ENCODE assay signal across 13 cellular contexts in genomic region chr21:32484706-32485380, GRCh38.
DNase-seq lines count a peak whose midpoint lies in the region; ATAC-seq and TF ChIP-seq lines count a peak whose summit lies in the region.
"Had no signal": no experiment of that assay in that cellular context is flagged by ENCODE, and none has a peak within 500 bp of the region (broad histone marks: within the 10 kb centered on the region; RNA-seq: fewer than 3 reads in every experiment).

No MANE protein-coding gene starts in this region.

- H3K4me3 Mint-ChIP-seq in MCF 10A (ENCODE audit: unreplicated experiment) = no peak overlapping the region
- H3K4me3 Mint-ChIP-seq: activated B cell treated with CpG ODN at 0.5 μM for 24 hours; stimulated activated naive CD8-positive, alpha-beta T cell treated with anti-CD3 and anti-CD28 coated beads, Interleukin-15, Interleukin-2, amounts not matched to agents 100 ng/mL and 50 ng/mL, for 24 hours had no signal

- H3K27ac ChIP-seq in mammary epithelial cell (ENCODE audit: insufficient read depth, low read depth, low read length) (no peak overlapping the region), heart left ventricle (no peak overlapping the region), trophoblast cell (ENCODE audit: low read depth, low read length) (no peak overlapping the region)
- H3K27ac ChIP-seq: SK-N-MC had no signal

- no peak overlapping the region for H2BK5ac ChIP-seq in trophoblast cell (ENCODE audit: low read depth, low read length, poor library complexity)

- in situ Hi-C loops in mammary epithelial cell (cut with MboI; ENCODE audit: low sequenced_read_pairs in 2 of 2) = no loop called here

- H3K4me2 ChIP-seq in mammary epithelial cell (ENCODE audit: insufficient read depth, low read depth, low read length) (no peak overlapping the region), trophoblast cell (ENCODE audit: low read length) (no peak overlapping the region)

- DNase-seq in MCF 10A (ENCODE audit: unreplicated experiment) = no peak
- DNase-seq in mammary epithelial cell = no peak
- peak in 1 of 5 donors; percentile 40 for DNase-seq in heart left ventricle
- no peak for DNase-seq in central memory CD4-positive, alpha-beta T cell
- no peak for DNase-seq in AG08395 (ENCODE audit: low spot score)
- DNase-seq in trophoblast cell = no peak
- DNase-seq: activated B cell treated with CpG ODN at 0.5 μM for 24 hours, Calu3, NCI-H1048 had no signal

- H2BK12ac ChIP-seq in trophoblast cell (ENCODE audit: low read length) = no peak overlapping the region

- H3K79me2 ChIP-seq in mammary epithelial cell (ENCODE audit: insufficient read depth, low read length) (peaks cover 3% of the 10 kb centered on the region), trophoblast cell (ENCODE audit: control insufficient read depth, insufficient read depth, low read length, poor library complexity) (no peaks in the 10 kb centered on the region)

- H3K27me3 ChIP-seq in mammary epithelial cell (ENCODE audit: insufficient read depth, low read length) = no peaks in the 10 kb centered on the region
- H3K27me3 ChIP-seq in heart left ventricle = no peaks in the 10 kb centered on the region
- H3K27me3 ChIP-seq in mucosa of stomach (ENCODE audit: control insufficient read depth, insufficient read depth, low read length) = no peaks in the 10 kb centered on the region
- H3K27me3 ChIP-seq in trophoblast cell (ENCODE audit: insufficient read depth, low read length) = no peaks in the 10 kb centered on the region

- H3K4me1 Mint-ChIP-seq in MCF 10A (ENCODE audit: insufficient read depth, unreplicated experiment) = no peaks in the 10 kb centered on the region
- H3K4me1 Mint-ChIP-seq: activated B cell treated with CpG ODN at 0.5 μM for 24 hours had no signal

- H3K4me1 ChIP-seq in mammary epithelial cell (ENCODE audit: insufficient read depth, low read length) (no peaks in the 10 kb centered on the region), heart left ventricle (peaks cover 0 to 4% (median 0%) of the 10 kb centered on the region in 12 donors), mucosa of stomach (ENCODE audit: control insufficient read depth, insufficient read depth, low read length) (peaks cover 12% of the 10 kb centered on the region), trophoblast cell (ENCODE audit: control insufficient read depth in 1 of 2, insufficient read depth in 2 of 2, low read length in 2 of 2) (no peaks in the 10 kb centered on the region)

- intact Hi-C loops in MCF 10A (cut with micrococcal nuclease) = no loop called here
- intact Hi-C loops in mammary epithelial cell (cut with micrococcal nuclease) = no loop called here
- intact Hi-C loops in heart left ventricle (cut with DNase I) = no loop called here

- no peaks in the 10 kb centered on the region for H3K27me3 Mint-ChIP-seq in MCF 10A (ENCODE audit: insufficient read depth, unreplicated experiment)
- H3K27me3 Mint-ChIP-seq: activated B cell treated with CpG ODN at 0.5 μM for 24 hours; stimulated activated naive CD8-positive, alpha-beta T cell treated with anti-CD3 and anti-CD28 coated beads, Interleukin-15, Interleukin-2, amounts not matched to agents 100 ng/mL and 50 ng/mL, for 24 hours had no signal

- TF ChIP-seq POLR2A in heart left ventricle (IDR thresholded peaks at IDR 0.05) = no peak

- no peak overlapping the region for H4K91ac ChIP-seq in trophoblast cell (ENCODE audit: low read depth, low read length)

- H2AFZ ChIP-seq in mammary epithelial cell (ENCODE audit: low read depth, low read length) (no peak overlapping the region), trophoblast cell (ENCODE audit: insufficient read depth, low read length, poor library complexity) (no peak overlapping the region)

- H3K18ac ChIP-seq in trophoblast cell (ENCODE audit: low read length) = no peak overlapping the region

- H3K23ac ChIP-seq in trophoblast cell (ENCODE audit: low read length) = no peak overlapping the region

- H3K36me3 Mint-ChIP-seq in MCF 10A (ENCODE audit: insufficient read depth, unreplicated experiment) = peaks cover 37% of the 10 kb centered on the region

- no peak overlapping the region for H2AK5ac ChIP-seq in trophoblast cell (ENCODE audit: low read length)

- H3K4me3 ChIP-seq in mammary epithelial cell (replicated peaks in 1 of 3; ENCODE audit: insufficient read depth in 1 of 3, low read depth in 2 of 3, low read length in 3 of 3) = no peak overlapping the region
- no peak overlapping the region for H3K4me3 ChIP-seq in heart left ventricle
- H3K4me3 ChIP-seq in mucosa of stomach (ENCODE audit: low read length) = no peak overlapping the region
- H3K4me3 ChIP-seq in trophoblast cell (ENCODE audit: low read depth, low read length) = no peak overlapping the region
- H3K4me3 ChIP-seq: SK-N-MC had no signal

- BruUV-seq in MCF 10A (replicated peaks; lab: Mats Ljungman, UMichigan) (no TSS peak), mammary epithelial cell (replicated peaks; lab: Mats Ljungman, UMichigan) (no TSS peak)

- POLR2A ChIA-PET in MCF 10A (lab: Yijun Ruan, JAX) = no interaction called here

- CTCF ChIA-PET in MCF 10A (lab: Yijun Ruan, JAX) (interaction anchor here (0.8 kb wide), 1 partner anchor 101 kb away, joined by 6 read pairs; no protein-coding TSS in a partner anchor), mammary epithelial cell (lab: Charles Lee; ENCODE audit: low non-redundant PET) (no interaction called here)

- H3K9me3 ChIP-seq in mammary epithelial cell (replicated peaks; ENCODE audit: insufficient read depth, low read length) (no peaks in the 10 kb centered on the region), heart left ventricle (peaks cover 0 to 5% (median 0%) of the 10 kb centered on the region in 12 donors), mucosa of stomach (ENCODE audit: control insufficient read depth, low read length) (no peaks in the 10 kb centered on the region), trophoblast cell (ENCODE audit: insufficient read depth, low read depth, low read length) (no peaks in the 10 kb centered on the region)

- H2BK120ac ChIP-seq in trophoblast cell (ENCODE audit: insufficient read depth, low read length, poor library complexity) = no peak overlapping the region

- no peak overlapping the region for H4K12ac ChIP-seq in trophoblast cell (ENCODE audit: low read depth, low read length)

- H3K36me3 ChIP-seq in mammary epithelial cell (ENCODE audit: insufficient read depth, low read length) (no peaks in the 10 kb centered on the region), heart left ventricle (peaks cover 0 to 22% (median 10%) of the 10 kb centered on the region in 9 donors), mucosa of stomach (ENCODE audit: control insufficient read depth, insufficient read depth, low read length) (no peaks in the 10 kb centered on the region), trophoblast cell (ENCODE audit: control insufficient read depth in 1 of 2, insufficient read depth in 2 of 2, low read length in 2 of 2) (no peaks in the 10 kb centered on the region)

- no peaks in the 10 kb centered on the region for H4K20me1 ChIP-seq in mammary epithelial cell (ENCODE audit: insufficient read depth, low read length)

- no peak overlapping the region for H3K4ac ChIP-seq in trophoblast cell (ENCODE audit: low read depth, low read length)

- no peak overlapping the region for H3K9ac ChIP-seq in mammary epithelial cell (ENCODE audit: insufficient read depth, low read length)
- H3K9ac ChIP-seq in mucosa of stomach (ENCODE audit: low read length) = peak overlapping the region; percentile 29
- H3K9ac ChIP-seq in trophoblast cell (ENCODE audit: low read length) = no peak overlapping the region

- TF ChIP-seq CTCF in MCF 10A (IDR thresholded peaks at IDR 0.05; ENCODE audit: unreplicated experiment) (no peak), mammary epithelial cell (conservative IDR thresholded peaks at IDR 0.05 in 1 of 2, IDR thresholded peaks at IDR 0.05 in 1 of 2; ENCODE audit: extremely low read depth in 1 of 2, insufficient read depth in 1 of 2, low read depth in 1 of 2, low read length in 2 of 2) (no peak), heart left ventricle (IDR thresholded peaks at IDR 0.05) (no peak)

- H3K79me1 ChIP-seq in trophoblast cell (ENCODE audit: low read length) = no peaks in the 10 kb centered on the region

- H4K8ac ChIP-seq in trophoblast cell (ENCODE audit: low read depth, low read length) = no peak overlapping the region

- 81% methylated on average over 15 of the region's 16 CpGs for WGBS in mammary epithelial cell (ENCODE audit: low coverage, missing lambda C conversion rate)
- 86 to 91% (median 88%) methylated on average over 16 of the region's 16 CpGs for WGBS in heart left ventricle, 4 donors
- no CpG with 5 or more reads among the region's 16 CpGs for WGBS in trophoblast cell (ENCODE audit: extremely low coverage, insufficient coverage, insufficient read length)

- ATAC-seq in heart left ventricle (peak; percentile 28 to 76 (median 54)), GM21529 (IDR thresholded peaks at IDR 0.05; ENCODE audit: unreplicated experiment) (no peak)

- dilution Hi-C loops in mammary epithelial cell (cut with HindIII; ENCODE audit: low sequenced_read_pairs) = no loop called here

- no peak overlapping the region for H3K14ac ChIP-seq in trophoblast cell (ENCODE audit: low read length)

- H3K9me3 Mint-ChIP-seq in MCF 10A (ENCODE audit: unreplicated experiment) = peaks cover 6% of the 10 kb centered on the region

- peak overlapping the region; percentile 39 for H3K27ac Mint-ChIP-seq in MCF 10A (ENCODE audit: low read depth, unreplicated experiment)
- H3K27ac Mint-ChIP-seq: activated B cell treated with CpG ODN at 0.5 μM for 24 hours; stimulated activated naive CD8-positive, alpha-beta T cell treated with anti-CD3 and anti-CD28 coated beads, Interleukin-15, Interleukin-2, amounts not matched to agents 100 ng/mL and 50 ng/mL, for 24 hours had no signal
